1 cellular context compared by ENCODE assay signal in the genomic region with DNA sequence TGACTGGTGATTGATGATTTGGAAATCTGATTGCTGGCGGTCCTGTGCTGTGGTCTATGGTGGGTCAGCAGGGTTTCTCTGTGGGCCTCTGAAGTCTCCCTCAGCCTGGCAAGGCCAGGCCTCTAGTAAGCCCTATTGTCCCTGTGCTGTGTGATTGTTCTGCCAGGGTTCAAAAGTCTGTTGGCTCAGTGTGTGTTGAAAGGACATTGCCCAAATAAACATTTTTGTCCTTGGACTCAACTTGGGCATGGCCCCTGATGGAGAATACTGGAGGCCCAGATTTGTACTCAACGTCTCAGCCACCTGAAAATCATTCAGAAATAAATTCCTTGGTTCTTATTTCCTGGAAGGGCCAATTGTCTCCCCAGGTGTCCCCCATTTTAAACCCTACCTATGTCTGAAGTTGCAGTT.
TF ChIP-seq lines count a peak whose summit lies in the region.

No MANE protein-coding gene starts in this region.

TF ChIP-seq in IMR-90, 13 proteins besides CTCF, POLR2A, EP300 and RAD21:
- no peak for TF ChIP-seq BHLHE40 (IDR thresholded peaks at IDR 0.05; ENCODE audit: low read depth, low read length)
- TF ChIP-seq NFE2L2 (IDR thresholded peaks at IDR 0.05; ENCODE audit: low read depth, low read length): no peak
- TF ChIP-seq RCOR1 (IDR thresholded peaks at IDR 0.05; ENCODE audit: insufficient replicate concordance, low read length): no peak
- no peak for TF ChIP-seq MAZ (IDR thresholded peaks at IDR 0.05; ENCODE audit: borderline replicate concordance, low read depth, low read length)
- no peak for TF ChIP-seq CEBPB (IDR thresholded peaks at IDR 0.05; ENCODE audit: low read depth, low read length)
- TF ChIP-seq CHD1 (IDR thresholded peaks at IDR 0.05; ENCODE audit: low read depth, low read length): no peak
- TF ChIP-seq SMC3 (IDR thresholded peaks at IDR 0.05; ENCODE audit: low read depth, low read length): no peak
- no peak for TF ChIP-seq RFX5 (IDR thresholded peaks at IDR 0.05; ENCODE audit: low read depth, low read length)
- no peak for TF ChIP-seq USF2 (IDR thresholded peaks at IDR 0.05; ENCODE audit: low read depth, low read length)
- TF ChIP-seq MAFK (IDR thresholded peaks at IDR 0.05; ENCODE audit: low read depth, low read length): no peak
